ENCODE assay signal across 8 cellular contexts in the genomic region with DNA sequence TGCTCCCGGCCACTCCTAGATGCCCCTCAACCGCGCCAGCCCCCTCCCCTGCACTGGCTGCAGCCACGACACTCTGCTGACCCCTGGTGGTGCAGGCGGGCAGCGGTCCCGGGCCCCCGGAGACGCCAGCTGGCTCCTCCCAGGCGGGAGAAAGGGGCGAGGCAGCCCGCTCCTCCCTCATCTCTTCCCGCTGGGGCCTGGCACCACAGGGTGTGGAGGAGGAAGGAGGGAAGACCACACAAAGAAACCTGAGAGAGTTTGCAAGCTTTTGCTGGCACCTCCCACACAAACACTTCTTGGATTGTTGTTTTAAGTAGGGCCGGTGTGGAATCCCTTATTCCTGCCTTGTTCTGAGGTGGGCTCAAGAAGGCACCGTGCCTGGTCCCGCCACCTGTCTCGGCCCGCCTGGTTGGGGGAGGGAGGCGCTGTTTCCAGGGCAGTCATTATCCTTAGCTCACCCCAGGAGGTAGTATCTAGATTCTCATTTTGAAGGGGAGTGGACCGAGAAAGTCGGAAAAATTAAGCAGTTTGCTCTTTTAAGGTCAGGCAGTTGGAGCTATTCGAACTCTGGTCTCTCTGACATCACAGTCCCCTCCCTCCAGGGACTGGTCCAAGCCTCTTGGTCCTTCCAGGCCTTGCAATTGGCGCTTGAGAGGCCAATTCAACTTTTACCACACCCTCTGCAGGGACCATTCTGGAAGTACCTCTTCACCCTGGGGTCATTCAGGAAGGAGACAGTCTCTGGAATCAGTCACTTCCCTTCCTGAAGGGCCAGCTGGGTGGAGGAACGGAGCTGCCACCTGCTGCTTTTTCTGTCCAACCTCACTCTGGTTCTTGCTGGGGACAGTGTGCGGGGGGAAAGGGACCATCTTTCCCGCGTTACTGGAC. TPM values are rescaled to one million over a fixed set of nuclear protein-coding genes. Genes with fewer than 3 reads are reported as not detected.
DNase-seq lines count a peak whose midpoint lies in the region; ATAC-seq and TF ChIP-seq lines count a peak whose summit lies in the region.

No MANE protein-coding gene starts in this region.

- no peaks in the 10 kb centered on the region for H3K9me3 Mint-ChIP-seq in activated T-cell treated with anti-CD3 and anti-CD28 coated beads, Interleukin-2, amount 50 U/mL, for 4 hours

- DNase-seq in DMS53 (lab: John Stamatoyannopoulos, UW): peak; percentile 93
- peak; percentile 80 for DNase-seq in PC-3
- peak; percentile 75 for DNase-seq in activated T-cell treated with anti-CD3 and anti-CD28 coated beads, Interleukin-2, amount 50 U/mL, for 4 hours
- peak; percentile 46 to 68 for DNase-seq in stimulated activated CD8-positive, alpha-beta memory T cell treated with anti-CD3 and anti-CD28 coated beads, Interleukin-7, amount 100 ng/mL, for 4 hours (ENCODE audit: low read depth in 2 of 2)

- H3K27me3 Mint-ChIP-seq in activated T-cell treated with anti-CD3 and anti-CD28 coated beads, Interleukin-2, amount 50 U/mL, for 4 hours (ENCODE audit: low read depth): no peaks in the 10 kb centered on the region

- no peaks in the 10 kb centered on the region for H3K36me3 Mint-ChIP-seq in activated T-cell treated with anti-CD3 and anti-CD28 coated beads, Interleukin-2, amount 50 U/mL, for 4 hours (ENCODE audit: insufficient read depth)

- no peaks in the 10 kb centered on the region for H3K9me2 ChIP-seq in PC-3 (replicated peaks; ENCODE audit: low read length)

- H2AFZ ChIP-seq in KMS-11 (ENCODE audit: low read depth): peak overlapping the region; percentile 75
- peak overlapping the region; percentile 69 for H2AFZ ChIP-seq in PC-3 (ENCODE audit: low read length)

- WGBS in esophagus, 2 donors: 11 to 16% methylated on average over 27 of the region's 27 CpGs

- ATAC-seq in PC-3: peak; percentile 63
- peak; percentile 17 to 35 for ATAC-seq in activated T-cell treated with anti-CD3 and anti-CD28 coated beads, Interleukin-2, amount 50 U/mL, for 4 hours
- no peak for ATAC-seq in HG02938 (IDR thresholded peaks at IDR 0.05; ENCODE audit: unreplicated experiment)

- intact Hi-C loops in PC-3 (cut with micrococcal nuclease): no loop called here

- H3K4me2 ChIP-seq in KMS-11: peak overlapping the region; percentile 90
- peak overlapping the region; percentile 82 for H3K4me2 ChIP-seq in PC-3 (ENCODE audit: low read length)

- POLR2A ChIA-PET in PC-3 (lab: Charles Lee; ENCODE audit: unreplicated experiment): no interaction called here

- H3F3A ChIP-seq in PC-3 (ENCODE audit: low read length, unreplicated experiment): no peaks in the 10 kb centered on the region

- no peaks in the 10 kb centered on the region for H3K36me3 ChIP-seq in KMS-11 (ENCODE audit: insufficient read depth)
- H3K36me3 ChIP-seq in PC-3 (ENCODE audit: low read depth, low read length): no peaks in the 10 kb centered on the region
- H3K36me3 ChIP-seq in esophagus (ENCODE audit: control insufficient read depth in 2 of 2, insufficient read depth in 2 of 2, low read length in 1 of 2): no peaks in the 10 kb centered on the region
- no peaks in the 10 kb centered on the region for H3K36me3 ChIP-seq in muscle layer of colon (ENCODE audit: insufficient read depth, low read length)

- H3K4me1 Mint-ChIP-seq in activated T-cell treated with anti-CD3 and anti-CD28 coated beads, Interleukin-2, amount 50 U/mL, for 4 hours (ENCODE audit: low read depth): peaks cover 46% of the 10 kb centered on the region

- no TSS peak for BruUV-seq in PC-3 (replicated peaks; lab: Mats Ljungman, UMichigan)

- CTCF ChIA-PET in PC-3 (lab: Charles Lee): interaction anchor here (0.6 to 2.5 kb wide), 6 partner anchors 13 to 873 kb away, joined by 3 to 26 read pairs (median 4); no protein-coding TSS in a partner anchor

- TF ChIP-seq CTCF in KMS-11 (conservative IDR thresholded peaks at IDR 0.05; ENCODE audit: low read depth, low read length) (peak; percentile 94), PC-3 (conservative IDR thresholded peaks at IDR 0.05; ENCODE audit: low read depth, low read length) (peak; percentile 83)

- H3K4me3 Mint-ChIP-seq in activated T-cell treated with anti-CD3 and anti-CD28 coated beads, Interleukin-2, amount 50 U/mL, for 4 hours: peak overlapping the region; percentile 73

- H3K9ac ChIP-seq in KMS-11: no peak overlapping the region
- no peak overlapping the region for H3K9ac ChIP-seq in PC-3 (ENCODE audit: low read length)
- H3K9ac ChIP-seq in muscle layer of colon (ENCODE audit: low read length): no peak overlapping the region

- H3K9me3 ChIP-seq in PC-3 (ENCODE audit: low read length) (no peaks in the 10 kb centered on the region), esophagus (ENCODE audit: control insufficient read depth in 2 of 2, insufficient read depth in 1 of 2, low read depth in 1 of 2, low read length in 1 of 2) (no peaks in the 10 kb centered on the region), muscle layer of colon (ENCODE audit: low read length) (no peaks in the 10 kb centered on the region)

- H3K27ac ChIP-seq in KMS-11 (no peak overlapping the region), PC-3 (ENCODE audit: low read length) (0 out of 2 replicates have a peak overlapping the region, but pooled peaks have one; percentile 8), esophagus (ENCODE audit: low read depth in 2 of 2, low read length in 1 of 2) (peak overlapping the region; percentile 90 to 92), muscle layer of colon (ENCODE audit: low read depth, low read length) (peak overlapping the region; percentile 71)

- H3K4me3 ChIP-seq in KMS-11 (IDR thresholded peaks at IDR 0.05; ENCODE audit: insufficient read depth, low read depth, low read length) (no peak overlapping the region), PC-3 (ENCODE audit: low read length) (peak overlapping the region; percentile 13; the same call in 1 of the 2 replicates), esophagus (ENCODE audit: low read depth in 1 of 2, low read length in 2 of 2) (peak overlapping the region in 1 of 2 donors; percentile 1), muscle layer of colon (ENCODE audit: low read depth in 1 of 2, low read length in 2 of 2) (peak overlapping the region; percentile 25 to 68)

- H3K4me1 ChIP-seq in KMS-11 (ENCODE audit: low read depth, poor library complexity, severe bottlenecking) (peaks cover 38% of the 10 kb centered on the region), PC-3 (ENCODE audit: insufficient read depth, low read length) (peaks cover 49% of the 10 kb centered on the region), esophagus (ENCODE audit: control insufficient read depth in 2 of 2, insufficient read depth in 2 of 2, low read length in 1 of 2) (peaks cover 20 to 40% of the 10 kb centered on the region in 2 donors), muscle layer of colon (ENCODE audit: insufficient read depth, low read length) (peaks cover 54% of the 10 kb centered on the region)

- H3K27me3 ChIP-seq in KMS-11 (ENCODE audit: insufficient read depth, low read depth) (no peaks in the 10 kb centered on the region), PC-3 (ENCODE audit: low read length) (no peaks in the 10 kb centered on the region), esophagus (ENCODE audit: control insufficient read depth in 1 of 2, insufficient read depth in 2 of 2, low read length in 2 of 2) (no peaks in the 10 kb centered on the region), muscle layer of colon (ENCODE audit: control insufficient read depth in 1 of 2, insufficient read depth in 2 of 2, low read length in 2 of 2) (no peaks in the 10 kb centered on the region)

- H4K20me1 ChIP-seq in KMS-11 (ENCODE audit: insufficient read depth): no peaks in the 10 kb centered on the region
- no peaks in the 10 kb centered on the region for H4K20me1 ChIP-seq in PC-3 (ENCODE audit: low read length)

- peaks cover 15% of the 10 kb centered on the region; the same call in 1 of the 2 replicates for H3K79me2 ChIP-seq in KMS-11 (ENCODE audit: insufficient read depth, low read depth)
- H3K79me2 ChIP-seq in PC-3 (ENCODE audit: low read length): peaks cover 28% of the 10 kb centered on the region

RNA-seq across cellular contexts. Expression of a gene that starts 1.0 kb away (rescaled TPM):
- total RNA-seq in PC-3 (2014; rRNA removed): 11.2 and 11.5 TPM in 2 replicates
- total RNA-seq in activated T-cell treated with anti-CD3 and anti-CD28 coated beads, Interleukin-2, amount 50 U/mL, for 4 hours: 10 to 100 TPM; 33.3 to 40.7 (median 40.4) TPM
- 1 to 10 TPM; 3.5 to 6.5 TPM for polyA plus RNA-seq in esophagus

RNA-seq across cellular contexts. Expression of a gene that starts 2.5 kb away (rescaled TPM):
- 24.2 and 32.2 TPM in 2 replicates for total RNA-seq in PC-3 (2014; rRNA removed)
- total RNA-seq in activated T-cell treated with anti-CD3 and anti-CD28 coated beads, Interleukin-2, amount 50 U/mL, for 4 hours: 10 to 100 TPM; 79.3 to 91.3 (median 90.8) TPM
- polyA plus RNA-seq in esophagus: 10 to 100 TPM; 22.6 to 30.2 TPM

RNA-seq across cellular contexts. Expression of a gene that starts 23.5 kb away (rescaled TPM):
- total RNA-seq in PC-3 (2014; rRNA removed): 45.0 and 61.7 TPM in 2 replicates
- 10 to 100 TPM; 40.9 to 53.9 (median 42.1) TPM for total RNA-seq in activated T-cell treated with anti-CD3 and anti-CD28 coated beads, Interleukin-2, amount 50 U/mL, for 4 hours
- polyA plus RNA-seq in esophagus: 10 to 100 TPM; 30.1 to 43.7 TPM

RNA-seq across cellular contexts. Expression of a gene that starts 25.1 kb away (rescaled TPM):
- total RNA-seq in PC-3 (2014; rRNA removed): 6.3 and 7.9 TPM in 2 replicates
- 10 to 100 TPM in 1 of 3 donors, 1 to 10 TPM in 2; 7.6 to 10.6 (median 9.9) TPM for total RNA-seq in activated T-cell treated with anti-CD3 and anti-CD28 coated beads, Interleukin-2, amount 50 U/mL, for 4 hours
- polyA plus RNA-seq in esophagus: 1 to 10 TPM; 2.6 to 3.0 TPM

RNA-seq across cellular contexts. Expression of a gene that starts 30.7 kb away (rescaled TPM):
- 0.44 and 0.58 TPM in 2 replicates for total RNA-seq in PC-3 (2014; rRNA removed)
- 10 to 100 TPM in 2 of 3 donors, 1 to 10 TPM in 1; 9.8 to 12.3 (median 11.8) TPM for total RNA-seq in activated T-cell treated with anti-CD3 and anti-CD28 coated beads, Interleukin-2, amount 50 U/mL, for 4 hours
- polyA plus RNA-seq in esophagus: 10 to 100 TPM; 12.6 to 22.5 TPM
